1 cellular context compared by ENCODE assay signal in genomic region chr6:33849500-33850075, GRCh38.
A peak's percentile ranks its signal among the peaks of the same experiment; 100 is the strongest.
TF ChIP-seq lines count a peak whose summit lies in the region.

No MANE protein-coding gene starts in this region.

TF ChIP-seq in HepG2, 621 proteins besides CTCF, POLR2A, EP300 and RAD21:
- TF ChIP-seq NCOA2 (CRISPR knock-in tag; IDR thresholded peaks at IDR 0.05) (no peak), ZNF629 (CRISPR knock-in tag; conservative IDR thresholded peaks at IDR 0.05) (peak; percentile 41; the same call in 1 of the 2 replicates)
